In the genomic region with DNA sequence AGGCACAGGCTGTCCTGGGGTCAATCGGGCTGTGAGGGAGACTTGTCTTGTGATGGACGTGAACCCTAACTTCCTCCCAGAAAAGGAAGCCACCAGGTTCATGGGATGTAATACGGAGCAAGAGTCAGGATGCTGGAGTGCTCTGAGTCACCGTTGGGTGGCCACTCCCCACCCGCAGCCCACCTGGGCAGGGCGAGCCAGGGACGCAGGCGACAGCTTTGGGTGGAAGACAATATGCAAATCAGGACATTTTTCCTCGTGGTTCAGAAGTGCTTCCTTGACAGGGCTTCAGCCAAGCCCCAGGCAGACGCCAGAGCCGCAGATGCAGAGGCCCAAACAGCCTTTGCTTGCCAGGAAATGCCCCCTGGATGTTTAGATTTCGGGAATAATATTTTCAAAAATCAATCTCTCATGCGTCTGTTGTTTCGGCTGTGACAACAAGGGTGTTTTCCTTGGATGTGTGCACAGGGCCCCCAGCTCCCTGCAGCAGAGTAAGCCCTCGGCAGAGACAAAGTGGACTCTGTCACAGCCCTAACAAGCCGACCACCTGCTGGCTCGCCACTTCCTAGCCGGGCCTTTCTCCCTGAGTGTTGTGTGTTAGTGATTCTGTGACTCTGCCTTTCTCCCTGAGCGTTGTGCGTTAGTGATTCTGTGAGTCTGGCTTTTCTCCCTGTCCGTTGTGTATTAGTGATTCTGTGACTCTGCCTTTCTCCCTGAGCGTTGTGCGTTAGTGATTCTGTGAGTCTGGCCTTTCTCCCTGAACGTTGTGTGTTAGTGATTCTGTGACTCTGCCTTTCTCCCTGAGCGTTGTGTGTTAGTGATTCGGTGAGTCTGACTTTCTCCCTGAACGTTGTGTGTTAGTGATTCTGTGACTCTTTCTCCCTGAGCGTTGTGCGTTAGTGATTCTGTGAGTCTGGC, we compare ENCODE assay signal across 22 cellular contexts. TPM values are rescaled to one million over a fixed set of nuclear protein-coding genes. Genes with fewer than 3 reads are reported as not detected.
DNase-seq lines count a peak whose midpoint lies in the region; ATAC-seq and TF ChIP-seq lines count a peak whose summit lies in the region.
"Had no signal": no experiment of that assay in that cellular context is flagged by ENCODE, and none has a peak within 500 bp of the region (broad histone marks: within the 10 kb centered on the region; RNA-seq: fewer than 3 reads in every experiment).

No MANE protein-coding gene starts in this region.

- TF ChIP-seq POLR2A in right lobe of liver (IDR thresholded peaks at IDR 0.05): no peak
- no peak for TF ChIP-seq POLR2A in tibial nerve (IDR thresholded peaks at IDR 0.05)

- H3K27me3 Mint-ChIP-seq in stimulated activated naive B cell treated with anti-CD40 and anti-IgM and Interleukin-4, amounts not matched to agents 10 μg/mL and 1 μg/mL and 100 μg/mL, for 72 hours: peaks cover 56 to 93% of the 10 kb centered on the region in 2 donors

- TF ChIP-seq CTCF in right atrium auricular region (IDR thresholded peaks at IDR 0.05) (no peak), right lobe of liver (IDR thresholded peaks at IDR 0.05) (no peak), tibial nerve (IDR thresholded peaks at IDR 0.05) (no peak)

- no peak overlapping the region for H3K27ac ChIP-seq in right atrium auricular region
- no peak overlapping the region for H3K27ac ChIP-seq in right lobe of liver
- peak overlapping the region; percentile 62 to 92 (median 81) for H3K27ac ChIP-seq in tibial nerve
- H3K27ac ChIP-seq: ascending aorta, hepatocyte, pancreas, skin epidermis, tibial artery had no signal

- H3K36me3 ChIP-seq in right atrium auricular region: no peaks in the 10 kb centered on the region
- no peaks in the 10 kb centered on the region for H3K36me3 ChIP-seq in right lobe of liver
- H3K36me3 ChIP-seq in tibial nerve: no peaks in the 10 kb centered on the region
- H3K36me3 ChIP-seq: ascending aorta, pancreas, tibial artery had no signal

- H3K27me3 ChIP-seq in right atrium auricular region (peaks cover 0 to 6% of the 10 kb centered on the region in 2 donors), right lobe of liver (no peaks in the 10 kb centered on the region), tibial nerve (peaks cover 0 to 51% of the 10 kb centered on the region in 2 donors)
- H3K27me3 ChIP-seq: ascending aorta had no signal

- H3K9me3 ChIP-seq in right atrium auricular region (no peaks in the 10 kb centered on the region), right lobe of liver (no peaks in the 10 kb centered on the region), tibial nerve (no peaks in the 10 kb centered on the region)
- H3K9me3 ChIP-seq: ascending aorta, pancreas, tibial artery had no signal

- H3K4me1 ChIP-seq in right atrium auricular region (no peaks in the 10 kb centered on the region), right lobe of liver (no peaks in the 10 kb centered on the region), tibial nerve (peaks cover 0 to 70% (median 21%) of the 10 kb centered on the region in 4 donors)
- H3K4me1 ChIP-seq: ascending aorta, tibial artery had no signal

- no peak overlapping the region for H3K4me3 Mint-ChIP-seq in stimulated activated naive B cell treated with anti-CD40 and anti-IgM and Interleukin-4, amounts not matched to agents 10 μg/mL and 1 μg/mL and 100 μg/mL, for 72 hours
- H3K4me3 Mint-ChIP-seq: activated CD8-positive, alpha-beta T cell treated with anti-CD3 and anti-CD28 coated beads, Interleukin-2, amount 10 ng/mL, durations not matched to agents 7 days and 5 days; CD4-positive, CD25-positive, alpha-beta regulatory T cell; stimulated activated naive CD8-positive, alpha-beta T cell treated with anti-CD3 and anti-CD28 coated beads, Interleukin-15, Interleukin-2, amounts not matched to agents 100 ng/mL and 50 ng/mL, for 24 hours had no signal

- intact Hi-C loops in Right ventricle myocardium inferior (cut with DNase I): no loop called here
- intact Hi-C loops in right lobe of liver (cut with DNase I): no loop called here

- ATAC-seq in Right ventricle myocardium inferior: no peak
- ATAC-seq in right lobe of liver: no peak
- ATAC-seq in stimulated activated naive B cell treated with anti-CD40 and anti-IgM and Interleukin-4, amounts not matched to agents 10 μg/mL and 1 μg/mL and 100 μg/mL, for 72 hours (replicated peaks): no peak
- no peak for ATAC-seq in HG03280 (IDR thresholded peaks at IDR 0.05; ENCODE audit: unreplicated experiment)
- ATAC-seq: activated CD8-positive, alpha-beta T cell treated with anti-CD3 and anti-CD28 coated beads, Interleukin-2, amount 10 ng/mL, durations not matched to agents 7 days and 5 days; HCT116; pancreas had no signal

- no peak for TF ChIP-seq EP300 in tibial nerve (IDR thresholded peaks at IDR 0.05)

- DNase-seq in Right ventricle myocardium inferior (ENCODE audit: missing footprints) (peak; percentile 26), right atrium auricular region (ENCODE audit: low spot score) (no peak), NCI-H526 (lab: John Stamatoyannopoulos, UW) (peak; percentile 53 to 81), right lobe of liver (peak in 2 of 3 donors; percentile 10 to 34), tibial nerve (ENCODE audit: low spot score in 2 of 2) (no peak), activated gamma-delta T cell treated with Interleukin-2 at 50 U/mL for 16 hours (no peak)
- DNase-seq in stimulated activated naive B cell treated with anti-CD40 and anti-IgM and Interleukin-4, amounts not matched to agents 10 μg/mL and 1 μg/mL and 100 μg/mL, for 72 hours: no peak
- DNase-seq: activated CD8-positive, alpha-beta T cell treated with anti-CD3 and anti-CD28 coated beads, Interleukin-2, amount 10 ng/mL, durations not matched to agents 7 days and 5 days; activated naive CD4-positive, alpha-beta T cell treated with Interleukin-2 at 50 U/mL for 16 hours; activated T-cell treated with anti-CD3 and anti-CD28 coated beads, Interleukin-2, amount 50 U/mL, for 1 hour; CD4-positive, CD25-positive, alpha-beta regulatory T cell; foreskin fibroblast; NCI-H226; T-helper 9 cell; tibial artery had no signal

- 55% methylated on average over 18 of the region's 29 CpGs for WGBS in right lobe of liver (ENCODE audit: insufficient coverage, low coverage, low lambda C conversion rate, missing lambda C conversion rate)
- 41 to 47% methylated on average over 28 to 29 of the region's 29 CpGs for WGBS in tibial nerve, 2 donors

- H3K27ac Mint-ChIP-seq in stimulated activated naive B cell treated with anti-CD40 and anti-IgM and Interleukin-4, amounts not matched to agents 10 μg/mL and 1 μg/mL and 100 μg/mL, for 72 hours: no peak overlapping the region
- H3K27ac Mint-ChIP-seq: activated CD8-positive, alpha-beta T cell treated with anti-CD3 and anti-CD28 coated beads, Interleukin-2, amount 10 ng/mL, durations not matched to agents 7 days and 5 days; CD4-positive, CD25-positive, alpha-beta regulatory T cell; stimulated activated naive CD8-positive, alpha-beta T cell treated with anti-CD3 and anti-CD28 coated beads, Interleukin-15, Interleukin-2, amounts not matched to agents 100 ng/mL and 50 ng/mL, for 24 hours had no signal

- H3K4me3 ChIP-seq in right atrium auricular region (no peak overlapping the region), right lobe of liver (no peak overlapping the region), tibial nerve (no peak overlapping the region)
- H3K4me3 ChIP-seq: ascending aorta, hepatocyte, pancreas, skin epidermis, tibial artery had no signal

- H3K9me3 Mint-ChIP-seq in stimulated activated naive B cell treated with anti-CD40 and anti-IgM and Interleukin-4, amounts not matched to agents 10 μg/mL and 1 μg/mL and 100 μg/mL, for 72 hours: no peaks in the 10 kb centered on the region
- H3K9me3 Mint-ChIP-seq: CD4-positive, CD25-positive, alpha-beta regulatory T cell; stimulated activated naive CD8-positive, alpha-beta T cell treated with anti-CD3 and anti-CD28 coated beads, Interleukin-15, Interleukin-2, amounts not matched to agents 100 ng/mL and 50 ng/mL, for 24 hours had no signal

- H3K4me1 Mint-ChIP-seq in stimulated activated naive B cell treated with anti-CD40 and anti-IgM and Interleukin-4, amounts not matched to agents 10 μg/mL and 1 μg/mL and 100 μg/mL, for 72 hours: peaks cover 13 to 21% of the 10 kb centered on the region in 2 donors
- H3K4me1 Mint-ChIP-seq: CD4-positive, CD25-positive, alpha-beta regulatory T cell had no signal

- H3K36me3 Mint-ChIP-seq in stimulated activated naive B cell treated with anti-CD40 and anti-IgM and Interleukin-4, amounts not matched to agents 10 μg/mL and 1 μg/mL and 100 μg/mL, for 72 hours: no peaks in the 10 kb centered on the region
- H3K36me3 Mint-ChIP-seq: CD4-positive, CD25-positive, alpha-beta regulatory T cell had no signal

RNA-seq across cellular contexts. Expression of gene SLC9A3, which starts 11.8 kb away (rescaled TPM):
- total RNA-seq in Right ventricle myocardium inferior (1.1 TPM), right atrium auricular region (1 to 10 TPM; 1.8 to 2.3 TPM), right lobe of liver (1 to 10 TPM in 2 of 6 experiments, under 1 TPM in 4; 0.32 to 1.8 (median 0.46) TPM), tibial nerve (10 to 100 TPM; 11.4 to 32.7 (median 17.9) TPM)

Comparison
In these comparisons a context has a peak if more than half of its experiments do, and no peak if none do; other contexts are left out.
1. DNase-seq: peak in Right ventricle myocardium inferior (single experiment), NCI-H526 (2 of 2) and right lobe of liver (2 of 3); none in right atrium auricular region (single experiment), tibial nerve (0 of 2), stimulated activated naive B cell treated with anti-CD40 and anti-IgM and Interleukin-4, amounts not matched to agents 10 μg/mL and 1 μg/mL and 100 μg/mL, for 72 hours (single experiment) and activated gamma-delta T cell treated with Interleukin-2 at 50 U/mL for 16 hours (single experiment).
2. H3K27ac ChIP-seq: peak in tibial nerve (4 of 4); none in right atrium auricular region (0 of 2) and right lobe of liver (0 of 3).